8 cellular contexts compared by ENCODE assay signal in the genomic region with DNA sequence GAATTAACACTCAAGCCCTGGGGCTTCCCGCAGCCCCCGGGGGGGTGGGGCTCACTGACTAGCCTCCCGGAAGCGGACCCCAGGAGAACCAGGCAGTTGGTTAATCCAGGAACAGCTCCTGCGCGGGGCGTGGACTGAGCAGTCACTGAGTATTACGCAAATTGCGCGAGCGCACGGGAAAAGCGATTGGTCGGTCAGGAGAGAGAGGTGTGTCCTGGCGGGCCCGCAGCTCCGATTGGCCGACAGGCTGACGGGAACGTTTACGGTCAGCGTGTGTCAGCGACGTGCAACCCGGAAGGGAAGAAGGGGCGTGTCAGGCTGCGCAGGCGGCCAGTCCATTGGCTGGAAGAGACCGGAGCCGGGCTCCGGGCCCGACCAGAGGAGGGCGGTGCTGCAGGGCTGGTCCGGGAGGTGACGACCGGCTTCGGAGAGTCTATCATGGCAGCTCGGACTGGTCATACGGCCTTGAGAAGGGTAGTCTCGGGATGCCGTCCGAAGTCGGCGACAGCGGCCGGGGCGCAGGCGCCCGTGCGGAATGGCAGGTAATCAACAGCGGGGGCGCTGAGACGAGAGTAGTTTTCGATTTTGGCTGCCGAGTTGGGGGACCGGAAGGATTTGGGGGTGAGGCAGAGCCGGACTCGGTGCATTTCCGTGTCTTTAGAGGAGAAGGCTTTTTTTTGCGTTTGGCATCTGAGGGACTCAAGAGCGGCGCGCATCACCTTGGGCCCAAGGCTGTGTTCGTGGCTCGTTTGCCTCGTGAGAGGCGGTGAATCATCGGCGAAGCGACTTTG. TPM values are rescaled to one million over a fixed set of nuclear protein-coding genes. Genes with fewer than 3 reads are reported as not detected.
DNase-seq lines count a peak whose midpoint lies in the region; ATAC-seq, FAIRE-seq and TF ChIP-seq lines count a peak whose summit lies in the region.

A gene (plus strand): TSS at position 430 of the 791 bp plus-strand sequence. CDS start 9 bp downstream, at position 439.

- H3K18ac ChIP-seq in trophoblast cell (ENCODE audit: low read length): peak within 1 kb of the TSS; percentile 82

- no peaks in the 10 kb centered on the region for H3K36me3 Mint-ChIP-seq in T-cell

- no peaks in the 10 kb centered on the region for H3K27me3 Mint-ChIP-seq in T-cell

- ATAC-seq in HG02840 (IDR thresholded peaks at IDR 0.05; ENCODE audit: low FRiP score, unreplicated experiment) (peak; percentile 97), T-cell (replicated peaks in 1 of 4) (peak; percentile 87 to 90 (median 90))

- H2BK12ac ChIP-seq in trophoblast cell (ENCODE audit: low read length): peak within 1 kb of the TSS; percentile 16

- H2BK120ac ChIP-seq in trophoblast cell (ENCODE audit: insufficient read depth, low read length, poor library complexity): peak within 1 kb of the TSS; percentile 81

- peaks cover 0 to 2% of the 10 kb centered on the region in 2 experiments for H3K36me3 ChIP-seq in trophoblast cell (ENCODE audit: control insufficient read depth in 1 of 2, insufficient read depth in 2 of 2, low read length in 2 of 2)
- H3K36me3 ChIP-seq in transverse colon: no peaks in the 10 kb centered on the region

- peak within 1 kb of the TSS; percentile 96 for H2BK5ac ChIP-seq in trophoblast cell (ENCODE audit: low read depth, low read length, poor library complexity)

- H3K9ac ChIP-seq in trophoblast cell (ENCODE audit: low read length): peak within 1 kb of the TSS; percentile 99

- peak within 1 kb of the TSS; percentile 88 for H3K14ac ChIP-seq in trophoblast cell (ENCODE audit: low read length)

- intact Hi-C loops in cardiac septum (cut with DNase I): loop anchor here (1.0 to 5.0 kb wide), 3 partner anchors 18 to 63 kb away; a partner anchor contains a TSS
- intact Hi-C loops in transverse colon (cut with DNase I; ENCODE audit: low total_unique reads): no loop called here

- H3K4ac ChIP-seq in trophoblast cell (ENCODE audit: low read depth, low read length): peak within 1 kb of the TSS; percentile 41

- in situ Hi-C loops in transverse colon (cut with MboI; ENCODE audit: low pct_ligation_motif_present in 1 of 4, low pct_unique_long_range_greater_than_20kb in 1 of 4, low sequenced_read_pairs in 3 of 4): no loop called here

- H3K4me1 ChIP-seq in trophoblast cell (ENCODE audit: control insufficient read depth in 1 of 2, insufficient read depth in 2 of 2, low read length in 2 of 2) (no peaks in the 10 kb centered on the region), transverse colon (peaks cover 10 to 33% (median 15%) of the 10 kb centered on the region in 4 donors)

- TF ChIP-seq CTCF in transverse colon (IDR thresholded peaks at IDR 0.05): peak in 3 of 5 experiments; percentile 10 to 40 (median 29)

- H3K4me1 Mint-ChIP-seq in T-cell: peaks cover 50 to 54% (median 53%) of the 10 kb centered on the region in 3 donors

- TF ChIP-seq EP300 in transverse colon (IDR thresholded peaks at IDR 0.05; ENCODE audit: low read depth): peak; percentile 64

- peak within 1 kb of the TSS; percentile 96 for H4K91ac ChIP-seq in trophoblast cell (ENCODE audit: low read depth, low read length)

- no peaks in the 10 kb centered on the region for H3K9me3 ChIP-seq in trophoblast cell (ENCODE audit: insufficient read depth, low read depth, low read length)
- H3K9me3 ChIP-seq in transverse colon: no peaks in the 10 kb centered on the region

- H4K12ac ChIP-seq in trophoblast cell (ENCODE audit: low read depth, low read length): peak within 1 kb of the TSS; percentile 49

- TF ChIP-seq POLR2A in GM12891 (IDR thresholded peaks at IDR 0.05; ENCODE audit: low read depth, low read length): peak; percentile 93
- peak; percentile 97 for TF ChIP-seq POLR2A in transverse colon (IDR thresholded peaks at IDR 0.05)

- FAIRE-seq in GM12891 (lab: Jason Lieb, UNC): peak; percentile 98

- peak within 1 kb of the TSS; percentile 86 for H3K23ac ChIP-seq in trophoblast cell (ENCODE audit: low read length)

- POLR2A ChIA-PET in T-cell (lab: Charles Lee): interaction anchor here (0.5 to 5.5 kb wide), 18 partner anchors 8 to 1794 kb away, joined by 3 to 75 read pairs (median 4); a partner anchor contains a TSS

- H2AFZ ChIP-seq in trophoblast cell (ENCODE audit: insufficient read depth, low read length, poor library complexity): peak within 1 kb of the TSS; percentile 78

- H4K8ac ChIP-seq in trophoblast cell (ENCODE audit: low read depth, low read length): peak within 1 kb of the TSS; percentile 93

- H3K4me3 ChIP-seq in trophoblast cell (ENCODE audit: low read depth, low read length): peak within 1 kb of the TSS; percentile 97
- peak within 1 kb of the TSS; percentile 54 to 93 (median 88) for H3K4me3 ChIP-seq in transverse colon

- CTCF ChIA-PET in T-cell (lab: Charles Lee): interaction anchor here in 1 of 2 donors (0.6 to 1.2 kb wide), 13 partner anchors 11 to 1796 kb away, joined by 3 to 10 read pairs (median 3); a partner anchor contains a TSS

- peak within 1 kb of the TSS; percentile 100 for H3K27ac ChIP-seq in adipose tissue (ENCODE audit: low read depth, low read length)
- H3K27ac ChIP-seq in trophoblast cell (ENCODE audit: low read depth, low read length): peak within 1 kb of the TSS; percentile 97
- peak within 1 kb of the TSS; percentile 93 to 100 (median 98) for H3K27ac ChIP-seq in transverse colon

- peaks cover 12% of the 10 kb centered on the region for H3K79me2 ChIP-seq in trophoblast cell (ENCODE audit: control insufficient read depth, insufficient read depth, low read length, poor library complexity)

- H2AK5ac ChIP-seq in trophoblast cell (ENCODE audit: low read length): peak within 1 kb of the TSS; percentile 42

- H3K4me2 ChIP-seq in trophoblast cell (ENCODE audit: low read length): peak within 1 kb of the TSS; percentile 98

- H3K79me1 ChIP-seq in trophoblast cell (ENCODE audit: low read length): peaks cover 7% of the 10 kb centered on the region

- DNase-seq in GM12891 (ENCODE audit: insufficient read length, low spot score): peak; percentile 88
- DNase-seq in NCI-H1436 treated with DMSO at 0.1 percent for 48 hours (lab: John Stamatoyannopoulos, UW): peak; percentile 96
- peak; percentile 90 to 99 (median 98) for DNase-seq in T-cell
- DNase-seq in cardiac septum (ENCODE audit: low spot score): peak; percentile 100
- peak; percentile 100 for DNase-seq in trophoblast cell
- peak; percentile 99 for DNase-seq in transverse colon

- no peaks in the 10 kb centered on the region for H3K9me3 Mint-ChIP-seq in T-cell

- no peaks in the 10 kb centered on the region for H3K27me3 ChIP-seq in trophoblast cell (ENCODE audit: insufficient read depth, low read length)
- no peaks in the 10 kb centered on the region for H3K27me3 ChIP-seq in transverse colon

- peak within 1 kb of the TSS; percentile 96 to 100 (median 99) for H3K4me3 Mint-ChIP-seq in T-cell

- WGBS in adipose tissue, 3 donors: 0% methylated on average over 65 to 70 of the region's 70 CpGs
- WGBS in trophoblast cell (ENCODE audit: extremely low coverage, insufficient coverage, insufficient read length): no CpG with 5 or more reads among the region's 70 CpGs
- 0% methylated on average over 69 of the region's 70 CpGs; no CpG with 5 or more reads in 1 of the 2 donors for WGBS in transverse colon (ENCODE audit: low coverage in 1 of 2), 2 donors

- H3K27ac Mint-ChIP-seq in T-cell: peak within 1 kb of the TSS; percentile 99 to 100

TF ChIP-seq in GM12891, 5 proteins besides CTCF, POLR2A, EP300 and RAD21:
- peak; percentile 90 for TF ChIP-seq POLR2AphosphoS5 (IDR thresholded peaks at IDR 0.05; ENCODE audit: low read depth, low read length)
- TF ChIP-seq TAF1 (IDR thresholded peaks at IDR 0.05; ENCODE audit: low read depth, low read length): peak; percentile 64
- TF ChIP-seq POU2F2 (IDR thresholded peaks at IDR 0.05; ENCODE audit: low read depth, low read length): peak; percentile 55; the same call in 1 of the 2 replicates
- no peak for TF ChIP-seq SPI1 (IDR thresholded peaks at IDR 0.05; ENCODE audit: low read depth, low read length)
- TF ChIP-seq PAX5 (IDR thresholded peaks at IDR 0.05; ENCODE audit: insufficient read depth, low read length, severe bottlenecking): no peak

RNA-seq across cellular contexts. Expression of the gene that starts here (rescaled TPM):
- polyA plus RNA-seq in GM12891 (2012; ENCODE audit: low read depth, missing spikeins): 10.4 TPM
- total RNA-seq in T-cell (10 to 100 TPM; 27.3 to 51.4 (median 28.0) TPM), cardiac septum (38.5 TPM), transverse colon (10 to 100 TPM; 10.1 to 80.8 (median 30.7) TPM)
- polyA plus RNA-seq in adipose tissue: 10 to 100 TPM in 2 of 3 donors, 1 to 10 TPM in 1; 8.2 to 39.9 (median 25.4) TPM
- polyA plus RNA-seq in trophoblast cell (2013): 26.1 and 26.3 TPM in 2 replicates

Comparison
In these comparisons a context has a peak if more than half of its experiments do, and no peak if none do; other contexts are left out.
1. Peak in every context shown above with its lines: DNase-seq, ATAC-seq, H3K4me3 ChIP-seq and H3K27ac ChIP-seq.